In genomic region chr11:10480026-10480425, GRCh38 we compare ENCODE assay signal across 23 cellular contexts. TPM values are rescaled to one million over a fixed set of nuclear protein-coding genes. Genes with fewer than 3 reads are reported as not detected.
"Had no signal": no experiment of that assay in that cellular context is flagged by ENCODE, and none has a peak within 500 bp of the region (broad histone marks: within the 10 kb centered on the region; RNA-seq: fewer than 3 reads in every experiment).

No MANE protein-coding gene starts in this region.

- DNase-seq: activated CD4-positive, alpha-beta T cell treated with anti-CD3 and anti-CD28 coated beads for 1 hour; activated CD4-positive, alpha-beta T cell treated with anti-CD3 and anti-CD28 coated beads, Interleukin-2, amount 50 U/mL, for 1 hour; activated T-cell treated with anti-CD3 and anti-CD28 coated beads, Interleukin-2, amount 50 U/mL, for 1 hour; central memory CD4-positive, alpha-beta T cell; colonic mucosa; gastrocnemius medialis; hypothalamus; left cardiac atrium; mesenchymal stem cell; naive B cell; sigmoid colon; stimulated activated CD4-positive, alpha-beta T cell treated with anti-CD3 and anti-CD28 coated beads, Interleukin-2, amount 100 ng/mL, for 48 hours; stimulated activated CD8-positive, alpha-beta memory T cell treated with anti-CD3 and anti-CD28 coated beads, Interleukin-4, amount 100 ng/mL, for 48 hours; stimulated activated naive CD4-positive, alpha-beta T cell; T-cell; thyroid gland had no signal

- H3K27ac ChIP-seq: colonic mucosa, esophagus muscularis mucosa, sigmoid colon, thyroid gland, VCaP had no signal

- ATAC-seq: activated naive CD4-positive, alpha-beta T cell treated with anti-CD3 and anti-CD28 coated beads, Interleukin-2, amount 50 U/mL, for 72 hours; gastrocnemius medialis; left cardiac atrium; T-cell had no signal

- H3K9me3 ChIP-seq: colonic mucosa, esophagus muscularis mucosa, gastrocnemius medialis, sigmoid colon, SK-N-SH, thyroid gland had no signal

- H3K9me3 Mint-ChIP-seq: activated naive CD4-positive, alpha-beta T cell treated with anti-CD3 and anti-CD28 coated beads, Interleukin-2, amount 50 U/mL, for 72 hours; naive B cell; T-cell; T-helper 2 cell treated with Interferon-gamma antibody and Interleukin-4, amounts not matched to agents 5 μg/mL and 100 μg/mL, for 36 hours had no signal

- H3K4me3 ChIP-seq: colonic mucosa, esophagus muscularis mucosa, gastrocnemius medialis, sigmoid colon, smooth muscle cell, thyroid gland had no signal

- H3K27me3 Mint-ChIP-seq: naive B cell, T-cell had no signal

- H3K4me3 Mint-ChIP-seq: naive B cell; T-cell; T-helper 2 cell treated with Interferon-gamma antibody and Interleukin-4, amounts not matched to agents 5 μg/mL and 100 μg/mL, for 36 hours had no signal

- H3K27me3 ChIP-seq: colonic mucosa, esophagus muscularis mucosa, gastrocnemius medialis, sigmoid colon, thyroid gland had no signal

RNA-seq across cellular contexts. Expression of gene AMPD3, which starts 25.0 kb away (rescaled TPM):
- polyA plus RNA-seq: neural cell had no signal
